24 cellular contexts compared by ENCODE assay signal in genomic region chr19:58248886-58249285, GRCh38. TPM values are rescaled to one million over a fixed set of nuclear protein-coding genes. Genes with fewer than 3 reads are reported as not detected.
DNase-seq lines count a peak whose midpoint lies in the region; TF ChIP-seq lines count a peak whose summit lies in the region.
"Had no signal": no experiment of that assay in that cellular context is flagged by ENCODE, and none has a peak within 500 bp of the region (broad histone marks: within the 10 kb centered on the region; RNA-seq: fewer than 3 reads in every experiment).

No MANE protein-coding gene starts in this region.

- no peak overlapping the region for H3K27ac ChIP-seq in BLaER1 treated with 17β-estradiol and CSF1 and Interleukin-3, amounts not matched to agents 10 nM and 100 nM
- H3K27ac ChIP-seq: GM23248, PC-9, SJSA1 had no signal

- peaks cover 100% of the 10 kb centered on the region in 11 experiments for H3K9me3 ChIP-seq in BLaER1 treated with 17β-estradiol and CSF1 and Interleukin-3, amounts not matched to agents 10 nM and 100 nM (replicated peaks in 1 of 11)
- H3K9me3 ChIP-seq in adipocyte (ENCODE audit: control insufficient read depth, low read length) (peaks cover 95% of the 10 kb centered on the region), mucosa of stomach (ENCODE audit: control insufficient read depth, low read length) (peaks cover 70% of the 10 kb centered on the region)

- TF ChIP-seq CTCF in glutamatergic neuron (IDR thresholded peaks at IDR 0.05; ENCODE audit: partially characterized antibody, unreplicated experiment) = no peak

- no peaks in the 10 kb centered on the region for H3K27me3 Mint-ChIP-seq in activated naive CD4-positive, alpha-beta T cell treated with anti-CD3 and anti-CD28 coated beads for 36 hours (ENCODE audit: low read depth)
- H3K27me3 Mint-ChIP-seq in glutamatergic neuron (ENCODE audit: unreplicated experiment) = peaks cover 5% of the 10 kb centered on the region
- H3K27me3 Mint-ChIP-seq: CD4-positive, alpha-beta memory T cell had no signal

- no peak for DNase-seq in activated naive CD4-positive, alpha-beta T cell treated with anti-CD3 and anti-CD28 coated beads for 36 hours
- DNase-seq in activated naive CD4-positive, alpha-beta T cell treated with anti-CD3 and anti-CD28 coated beads, Interleukin-2, amount 50 U/mL, for 16 hours = no peak
- DNase-seq in adipocyte (ENCODE audit: low read depth) (no peak), occipital lobe (lab: John Stamatoyannopoulos, UW) (no peak), NCI-H128 (lab: John Stamatoyannopoulos, UW; ENCODE audit: unreplicated experiment) (no peak), glutamatergic neuron (no peak)
- DNase-seq: C1 segment of cervical spinal cord; CD4-positive, alpha-beta memory T cell; COR-L47; DMS53; GM23248; H7; KBM-7; MG63; NCI-H1105 treated with DMSO at 0.1 percent for 48 hours; NCI-H2029; NCI-H446; NCI-H524 treated with DMSO at 0.1 percent for 48 hours; NCI-H82; PC-9; Right ventricle myocardium superior had no signal

- intact Hi-C loops in activated naive CD4-positive, alpha-beta T cell treated with anti-CD3 and anti-CD28 coated beads for 36 hours (cut with micrococcal nuclease) = no loop called here

- H3K27ac Mint-ChIP-seq in activated naive CD4-positive, alpha-beta T cell treated with anti-CD3 and anti-CD28 coated beads for 36 hours = peak overlapping the region; percentile 16
- no peak overlapping the region for H3K27ac Mint-ChIP-seq in glutamatergic neuron (ENCODE audit: unreplicated experiment)
- H3K27ac Mint-ChIP-seq: CD4-positive, alpha-beta memory T cell had no signal

- H3K4me1 ChIP-seq in BLaER1 treated with 17β-estradiol and CSF1 and Interleukin-3, amounts not matched to agents 10 nM and 100 nM = no peaks in the 10 kb centered on the region
- no peaks in the 10 kb centered on the region for H3K4me1 ChIP-seq in adipocyte (ENCODE audit: control insufficient read depth, insufficient read depth, low read length)
- no peaks in the 10 kb centered on the region for H3K4me1 ChIP-seq in mucosa of stomach (ENCODE audit: control insufficient read depth, insufficient read depth, low read length)
- H3K4me1 ChIP-seq: SJSA1 had no signal

- CTCF ChIA-PET in activated naive CD4-positive, alpha-beta T cell treated with anti-CD3 and anti-CD28 coated beads for 36 hours (lab: Charles Lee) = interaction anchor here (1.1 kb wide), 1 partner anchor 21 kb away, joined by 3 read pairs; the partner anchor contains the start of gene ZNF544

- H3K9ac ChIP-seq in BLaER1 treated with 17β-estradiol and CSF1 and Interleukin-3, amounts not matched to agents 10 nM and 100 nM = no peak overlapping the region
- no peak overlapping the region for H3K9ac ChIP-seq in adipocyte (ENCODE audit: low read length)
- no peak overlapping the region for H3K9ac ChIP-seq in mucosa of stomach (ENCODE audit: low read length)
- H3K9ac ChIP-seq: GM23248 had no signal

- no peaks in the 10 kb centered on the region for H3K4me1 Mint-ChIP-seq in activated naive CD4-positive, alpha-beta T cell treated with anti-CD3 and anti-CD28 coated beads for 36 hours (ENCODE audit: low read depth)
- H3K4me1 Mint-ChIP-seq in glutamatergic neuron (ENCODE audit: low read depth, unreplicated experiment) = no peaks in the 10 kb centered on the region
- H3K4me1 Mint-ChIP-seq: CD4-positive, alpha-beta memory T cell had no signal

- H3K36me3 ChIP-seq in BLaER1 treated with 17β-estradiol and CSF1 and Interleukin-3, amounts not matched to agents 10 nM and 100 nM = peaks cover 100% of the 10 kb centered on the region in 11 experiments
- peaks cover 98% of the 10 kb centered on the region for H3K36me3 ChIP-seq in adipocyte (ENCODE audit: control insufficient read depth, insufficient read depth, low read length, severe bottlenecking)
- H3K36me3 ChIP-seq in mucosa of stomach (ENCODE audit: control insufficient read depth, insufficient read depth, low read length) = peaks cover 35% of the 10 kb centered on the region

- no peak overlapping the region for H3K4me3 Mint-ChIP-seq in activated naive CD4-positive, alpha-beta T cell treated with anti-CD3 and anti-CD28 coated beads for 36 hours
- no peak overlapping the region for H3K4me3 Mint-ChIP-seq in glutamatergic neuron (ENCODE audit: unreplicated experiment)
- H3K4me3 Mint-ChIP-seq: CD4-positive, alpha-beta memory T cell had no signal

- no peaks in the 10 kb centered on the region for H4K20me1 ChIP-seq in BLaER1 treated with 17β-estradiol and CSF1 and Interleukin-3, amounts not matched to agents 10 nM and 100 nM

- H3K4me3 ChIP-seq in BLaER1 treated with 17β-estradiol and CSF1 and Interleukin-3, amounts not matched to agents 10 nM and 100 nM = peak overlapping the region; percentile 6 to 54 (median 34); a peak in 16 of 20 replicates
- H3K4me3 ChIP-seq in adipocyte (ENCODE audit: low read length) (peak overlapping the region; percentile 20), mucosa of stomach (ENCODE audit: low read length) (peak overlapping the region; percentile 5)
- H3K4me3 ChIP-seq: GM23248, MG63, PC-9, SJSA1 had no signal

- peaks cover 0 to 6% (median 0%) of the 10 kb centered on the region in 11 experiments; a peak in 2 of 22 replicates for H3K27me3 ChIP-seq in BLaER1 treated with 17β-estradiol and CSF1 and Interleukin-3, amounts not matched to agents 10 nM and 100 nM
- H3K27me3 ChIP-seq in adipocyte (replicated peaks; ENCODE audit: control insufficient read depth, insufficient read depth, low read length) (no peaks in the 10 kb centered on the region), mucosa of stomach (ENCODE audit: control insufficient read depth, insufficient read depth, low read length) (no peaks in the 10 kb centered on the region)
- H3K27me3 ChIP-seq: MG63, SJSA1 had no signal

- no peak overlapping the region for H3K4me2 ChIP-seq in BLaER1 treated with 17β-estradiol and CSF1 and Interleukin-3, amounts not matched to agents 10 nM and 100 nM
- H3K4me2 ChIP-seq: PC-9 had no signal

- peaks cover 98% of the 10 kb centered on the region for H3K36me3 Mint-ChIP-seq in activated naive CD4-positive, alpha-beta T cell treated with anti-CD3 and anti-CD28 coated beads for 36 hours (ENCODE audit: low read depth)
- H3K36me3 Mint-ChIP-seq in glutamatergic neuron (ENCODE audit: unreplicated experiment) = peaks cover 69% of the 10 kb centered on the region

- H3K9me3 Mint-ChIP-seq in activated naive CD4-positive, alpha-beta T cell treated with anti-CD3 and anti-CD28 coated beads for 36 hours = peaks cover 68% of the 10 kb centered on the region
- H3K9me3 Mint-ChIP-seq in glutamatergic neuron (ENCODE audit: unreplicated experiment) = peaks cover 30% of the 10 kb centered on the region

RNA-seq across cellular contexts. Expression of gene ZNF544, which starts 20.2 kb away (rescaled TPM):
- 10 to 100 TPM; 32.4 to 35.4 TPM for total RNA-seq in activated naive CD4-positive, alpha-beta T cell treated with anti-CD3 and anti-CD28 coated beads for 36 hours
- 63.8 TPM for total RNA-seq in occipital lobe
- total RNA-seq in glutamatergic neuron (ENCODE audit: unreplicated experiment) = 46.1 TPM

RNA-seq across cellular contexts. Expression of gene ZNF8, which starts 29.9 kb away (rescaled TPM):
- 1 to 10 TPM; 3.2 to 3.6 TPM for total RNA-seq in activated naive CD4-positive, alpha-beta T cell treated with anti-CD3 and anti-CD28 coated beads for 36 hours
- total RNA-seq in occipital lobe (17.2 TPM), glutamatergic neuron (ENCODE audit: unreplicated experiment) (24.8 TPM)

RNA-seq across cellular contexts. Expression of gene ERVK3-1, which starts 56.3 kb away (rescaled TPM):
- total RNA-seq in activated naive CD4-positive, alpha-beta T cell treated with anti-CD3 and anti-CD28 coated beads for 36 hours = 10 to 100 TPM; 24.5 to 27.7 TPM
- 20.6 TPM for total RNA-seq in occipital lobe
- 56.2 TPM for total RNA-seq in glutamatergic neuron (ENCODE audit: unreplicated experiment)
